ENCODE assay signal across 8 cellular contexts in genomic region chr9:21812945-21813568, GRCh38. TPM values are rescaled to one million over a fixed set of nuclear protein-coding genes. Genes with fewer than 3 reads are reported as not detected.
DNase-seq lines count a peak whose midpoint lies in the region; ATAC-seq lines count a peak whose summit lies in the region.

No MANE protein-coding gene starts in this region.

- no peak overlapping the region for H2AFZ ChIP-seq in ACC112 (ENCODE audit: low read length, unreplicated experiment)

- CTCF ChIA-PET in activated CD8-positive, alpha-beta T cell treated with anti-CD3 and anti-CD28 coated beads, Interleukin-2, amount 10 ng/mL, durations not matched to agents 7 days and 5 days (lab: Charles Lee): interaction anchor here (0.7 to 8.5 kb wide), 58 partner anchors 9 to 653 kb away, joined by 3 to 152 read pairs (median 4); partner anchors contain the start of genes CDKN2B and MTAP

- H3K4me3 Mint-ChIP-seq in activated CD8-positive, alpha-beta T cell treated with anti-CD3 and anti-CD28 coated beads, Interleukin-2, amount 10 ng/mL, durations not matched to agents 7 days and 5 days: no peak overlapping the region
- H3K4me3 Mint-ChIP-seq in stimulated activated memory B cell treated with anti-CD40 and anti-IgM and Interleukin-4, amounts not matched to agents 10 μg/mL and 1 μg/mL and 100 μg/mL, for 72 hours: no peak overlapping the region

- H3K9me3 Mint-ChIP-seq in activated CD8-positive, alpha-beta T cell treated with anti-CD3 and anti-CD28 coated beads, Interleukin-2, amount 10 ng/mL, durations not matched to agents 7 days and 5 days (ENCODE audit: insufficient read depth): no peaks in the 10 kb centered on the region
- no peaks in the 10 kb centered on the region for H3K9me3 Mint-ChIP-seq in stimulated activated memory B cell treated with anti-CD40 and anti-IgM and Interleukin-4, amounts not matched to agents 10 μg/mL and 1 μg/mL and 100 μg/mL, for 72 hours

- POLR2A ChIA-PET in activated CD8-positive, alpha-beta T cell treated with anti-CD3 and anti-CD28 coated beads, Interleukin-2, amount 10 ng/mL, durations not matched to agents 7 days and 5 days (lab: Charles Lee): no interaction called here

- H3K4me3 ChIP-seq in ACC112 (ENCODE audit: low read depth, low read length): no peak overlapping the region

- peak; percentile 64 for ATAC-seq in GM18502 (IDR thresholded peaks at IDR 0.05; ENCODE audit: poor library complexity, unreplicated experiment)
- peak; percentile 55 for ATAC-seq in HG03045 (IDR thresholded peaks at IDR 0.05; ENCODE audit: unreplicated experiment)
- peak; percentile 78 for ATAC-seq in activated CD8-positive, alpha-beta T cell treated with anti-CD3 and anti-CD28 coated beads, Interleukin-2, amount 10 ng/mL, durations not matched to agents 7 days and 5 days
- ATAC-seq in stimulated activated memory B cell treated with anti-CD40 and anti-IgM and Interleukin-4, amounts not matched to agents 10 μg/mL and 1 μg/mL and 100 μg/mL, for 72 hours: peak; percentile 72

- H3K36me3 Mint-ChIP-seq in activated CD8-positive, alpha-beta T cell treated with anti-CD3 and anti-CD28 coated beads, Interleukin-2, amount 10 ng/mL, durations not matched to agents 7 days and 5 days (ENCODE audit: low read depth): peaks cover 39% of the 10 kb centered on the region
- H3K36me3 Mint-ChIP-seq in stimulated activated memory B cell treated with anti-CD40 and anti-IgM and Interleukin-4, amounts not matched to agents 10 μg/mL and 1 μg/mL and 100 μg/mL, for 72 hours: peaks cover 41% of the 10 kb centered on the region

- H3K4me1 ChIP-seq in ACC112 (ENCODE audit: control insufficient read depth, insufficient read depth, low read length, unreplicated experiment): peaks cover 63% of the 10 kb centered on the region

- DNase-seq in NCI-H446 (lab: John Stamatoyannopoulos, UW): peak; percentile 34 to 82
- DNase-seq in activated CD8-positive, alpha-beta T cell treated with anti-CD3 and anti-CD28 coated beads, Interleukin-2, amount 10 ng/mL, durations not matched to agents 7 days and 5 days: peak; percentile 78
- no peak for DNase-seq in epithelial cell of prostate (ENCODE audit: low read depth, low spot score)
- DNase-seq in myocyte (ENCODE audit: low read depth): peak; percentile 81

- H3K79me2 ChIP-seq in ACC112 (ENCODE audit: control insufficient read depth, insufficient read depth, low read length, unreplicated experiment): peaks cover 80% of the 10 kb centered on the region

- H3K27me3 Mint-ChIP-seq in activated CD8-positive, alpha-beta T cell treated with anti-CD3 and anti-CD28 coated beads, Interleukin-2, amount 10 ng/mL, durations not matched to agents 7 days and 5 days (ENCODE audit: low read depth): no peaks in the 10 kb centered on the region
- no peaks in the 10 kb centered on the region for H3K27me3 Mint-ChIP-seq in stimulated activated memory B cell treated with anti-CD40 and anti-IgM and Interleukin-4, amounts not matched to agents 10 μg/mL and 1 μg/mL and 100 μg/mL, for 72 hours

- no peaks in the 10 kb centered on the region for H3K27me3 ChIP-seq in ACC112 (ENCODE audit: insufficient read depth, low read length)

- peaks cover 32% of the 10 kb centered on the region for H3K4me1 Mint-ChIP-seq in activated CD8-positive, alpha-beta T cell treated with anti-CD3 and anti-CD28 coated beads, Interleukin-2, amount 10 ng/mL, durations not matched to agents 7 days and 5 days (ENCODE audit: low read depth)
- peaks cover 27% of the 10 kb centered on the region for H3K4me1 Mint-ChIP-seq in stimulated activated memory B cell treated with anti-CD40 and anti-IgM and Interleukin-4, amounts not matched to agents 10 μg/mL and 1 μg/mL and 100 μg/mL, for 72 hours

- H3K36me3 ChIP-seq in ACC112 (ENCODE audit: insufficient read depth, low read length): peaks cover 32% of the 10 kb centered on the region

- H3K27ac ChIP-seq in ACC112 (ENCODE audit: low read depth, low read length) (peak overlapping the region; percentile 83), epithelial cell of prostate (peak overlapping the region; percentile 78)

- H3K27ac Mint-ChIP-seq in activated CD8-positive, alpha-beta T cell treated with anti-CD3 and anti-CD28 coated beads, Interleukin-2, amount 10 ng/mL, durations not matched to agents 7 days and 5 days: no peak overlapping the region
- no peak overlapping the region for H3K27ac Mint-ChIP-seq in stimulated activated memory B cell treated with anti-CD40 and anti-IgM and Interleukin-4, amounts not matched to agents 10 μg/mL and 1 μg/mL and 100 μg/mL, for 72 hours

RNA-seq across cellular contexts. Expression of gene MTAP, which starts 10.6 kb away (rescaled TPM):
- 10 to 100 TPM; 62.5 to 68.2 TPM for total RNA-seq in activated CD8-positive, alpha-beta T cell treated with anti-CD3 and anti-CD28 coated beads, Interleukin-2, amount 10 ng/mL, durations not matched to agents 7 days and 5 days
- 31.0 and 40.8 TPM in 2 replicates for total RNA-seq in myocyte
- 16.3 TPM for polyA plus RNA-seq in myocyte (2012)
